2 cellular contexts compared by ENCODE assay signal in genomic region chrX:133786382-133786781, GRCh38.
TF ChIP-seq lines count a peak whose summit lies in the region.

No MANE protein-coding gene starts in this region.

TF ChIP-seq in SK-N-SH, 30 proteins besides CTCF, POLR2A, EP300 and RAD21 (continued from another document):
- no peak for TF ChIP-seq NRF1 (IDR thresholded peaks at IDR 0.05; ENCODE audit: low read depth, low read length)
- no peak for TF ChIP-seq TCF12 (IDR thresholded peaks at IDR 0.05)
- TF ChIP-seq, protein P1, sequence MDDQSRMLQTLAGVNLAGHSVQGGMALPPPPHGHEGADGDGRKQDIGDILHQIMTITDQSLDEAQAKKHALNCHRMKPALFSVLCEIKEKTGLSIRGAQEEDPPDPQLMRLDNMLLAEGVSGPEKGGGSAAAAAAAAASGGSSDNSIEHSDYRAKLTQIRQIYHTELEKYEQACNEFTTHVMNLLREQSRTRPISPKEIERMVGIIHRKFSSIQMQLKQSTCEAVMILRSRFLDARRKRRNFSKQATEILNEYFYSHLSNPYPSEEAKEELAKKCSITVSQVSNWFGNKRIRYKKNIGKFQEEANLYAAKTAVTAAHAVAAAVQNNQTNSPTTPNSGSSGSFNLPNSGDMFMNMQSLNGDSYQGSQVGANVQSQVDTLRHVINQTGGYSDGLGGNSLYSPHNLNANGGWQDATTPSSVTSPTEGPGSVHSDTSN (IDR thresholded peaks at IDR 0.05): no peak

TF ChIP-seq in SK-N-SH treated with all-trans-retinoic acid at 6 μM for 48 hours, 23 proteins besides CTCF, POLR2A, EP300 and RAD21 (continued from another document):
- TF ChIP-seq, protein P2, sequence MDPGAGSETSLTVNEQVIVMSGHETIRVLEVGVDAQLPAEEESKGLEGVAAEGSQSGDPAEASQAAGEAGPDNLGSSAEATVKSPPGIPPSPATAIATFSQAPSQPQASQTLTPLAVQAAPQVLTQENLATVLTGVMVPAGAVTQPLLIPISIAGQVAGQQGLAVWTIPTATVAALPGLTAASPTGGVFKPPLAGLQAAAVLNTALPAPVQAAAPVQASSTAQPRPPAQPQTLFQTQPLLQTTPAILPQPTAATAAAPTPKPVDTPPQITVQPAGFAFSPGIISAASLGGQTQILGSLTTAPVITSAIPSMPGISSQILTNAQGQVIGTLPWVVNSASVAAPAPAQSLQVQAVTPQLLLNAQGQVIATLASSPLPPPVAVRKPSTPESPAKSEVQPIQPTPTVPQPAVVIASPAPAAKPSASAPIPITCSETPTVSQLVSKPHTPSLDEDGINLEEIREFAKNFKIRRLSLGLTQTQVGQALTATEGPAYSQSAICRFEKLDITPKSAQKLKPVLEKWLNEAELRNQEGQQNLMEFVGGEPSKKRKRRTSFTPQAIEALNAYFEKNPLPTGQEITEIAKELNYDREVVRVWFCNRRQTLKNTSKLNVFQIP (CRISPR knock-in tag; IDR thresholded peaks at IDR 0.05; ENCODE audit: borderline replicate concordance, low read depth): no peak
- no peak for TF ChIP-seq TOX (CRISPR knock-in tag; IDR thresholded peaks at IDR 0.05; ENCODE audit: borderline replicate concordance)
- no peak for TF ChIP-seq GLIS3 (CRISPR knock-in tag; IDR thresholded peaks at IDR 0.05)
- TF ChIP-seq CSRNP3 (CRISPR knock-in tag; IDR thresholded peaks at IDR 0.05): no peak
- TF ChIP-seq, protein P3, sequence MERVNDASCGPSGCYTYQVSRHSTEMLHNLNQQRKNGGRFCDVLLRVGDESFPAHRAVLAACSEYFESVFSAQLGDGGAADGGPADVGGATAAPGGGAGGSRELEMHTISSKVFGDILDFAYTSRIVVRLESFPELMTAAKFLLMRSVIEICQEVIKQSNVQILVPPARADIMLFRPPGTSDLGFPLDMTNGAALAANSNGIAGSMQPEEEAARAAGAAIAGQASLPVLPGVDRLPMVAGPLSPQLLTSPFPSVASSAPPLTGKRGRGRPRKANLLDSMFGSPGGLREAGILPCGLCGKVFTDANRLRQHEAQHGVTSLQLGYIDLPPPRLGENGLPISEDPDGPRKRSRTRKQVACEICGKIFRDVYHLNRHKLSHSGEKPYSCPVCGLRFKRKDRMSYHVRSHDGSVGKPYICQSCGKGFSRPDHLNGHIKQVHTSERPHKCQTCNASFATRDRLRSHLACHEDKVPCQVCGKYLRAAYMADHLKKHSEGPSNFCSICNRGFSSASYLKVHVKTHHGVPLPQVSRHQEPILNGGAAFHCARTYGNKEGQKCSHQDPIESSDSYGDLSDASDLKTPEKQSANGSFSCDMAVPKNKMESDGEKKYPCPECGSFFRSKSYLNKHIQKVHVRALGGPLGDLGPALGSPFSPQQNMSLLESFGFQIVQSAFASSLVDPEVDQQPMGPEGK (CRISPR knock-in tag; IDR thresholded peaks at IDR 0.05; ENCODE audit: borderline replicate concordance): no peak
- TF ChIP-seq CREB5 (CRISPR knock-in tag; IDR thresholded peaks at IDR 0.05; ENCODE audit: low read depth): no peak
- TF ChIP-seq SNAI2 (CRISPR knock-in tag; IDR thresholded peaks at IDR 0.05): no peak
- no peak for TF ChIP-seq ZFP30 (CRISPR knock-in tag; IDR thresholded peaks at IDR 0.05)
- TF ChIP-seq RARB (CRISPR knock-in tag; IDR thresholded peaks at IDR 0.05): no peak
- TF ChIP-seq TCF4 (CRISPR knock-in tag; IDR thresholded peaks at IDR 0.05; ENCODE audit: borderline replicate concordance): no peak
- no peak for TF ChIP-seq ISL1 (CRISPR knock-in tag; IDR thresholded peaks at IDR 0.05)
- TF ChIP-seq BACH2 (CRISPR knock-in tag; IDR thresholded peaks at IDR 0.05; ENCODE audit: borderline replicate concordance): no peak
